ENCODE assay signal across 16 cellular contexts in genomic region chr14:91090733-91091132, GRCh38. TPM values are rescaled to one million over a fixed set of nuclear protein-coding genes. Genes with fewer than 3 reads are reported as not detected.
DNase-seq lines count a peak whose midpoint lies in the region; ATAC-seq and TF ChIP-seq lines count a peak whose summit lies in the region.
"Had no signal": no experiment of that assay in that cellular context is flagged by ENCODE, and none has a peak within 500 bp of the region (broad histone marks: within the 10 kb centered on the region; RNA-seq: fewer than 3 reads in every experiment).

No MANE protein-coding gene starts in this region.

- H4K8ac ChIP-seq in IMR-90 (ENCODE audit: low read depth in 2 of 2, low read length in 2 of 2), result no peak overlapping the region

- H3K27me3 ChIP-seq in IMR-90 (ENCODE audit: control insufficient read depth, insufficient read depth, low read length) (peaks cover 19% of the 10 kb centered on the region), colonic mucosa (no peaks in the 10 kb centered on the region), transverse colon (no peaks in the 10 kb centered on the region), HAP-1 (ENCODE audit: low read depth) (peaks cover 2% of the 10 kb centered on the region; the same call in 1 of the 2 replicates)
- H3K27me3 ChIP-seq: BLaER1 had no signal

- CTCF ChIA-PET in IMR-90 (lab: Yijun Ruan, JAX) (no interaction called here), RWPE1 (lab: Yijun Ruan, JAX) (no interaction called here)

- no peak overlapping the region for H4K91ac ChIP-seq in IMR-90 (ENCODE audit: insufficient read depth, low read depth, low read length)

- H3K36me3 ChIP-seq in IMR-90 (ENCODE audit: control insufficient read depth, insufficient read depth, low read length) (no peaks in the 10 kb centered on the region), colonic mucosa (no peaks in the 10 kb centered on the region), transverse colon (no peaks in the 10 kb centered on the region), HAP-1 (replicated peaks) (no peaks in the 10 kb centered on the region)
- H3K36me3 ChIP-seq: BLaER1 had no signal

- H2AFZ ChIP-seq in IMR-90 (replicated peaks; ENCODE audit: low read length, poor library complexity), result peak overlapping the region; percentile 32
- H2AFZ ChIP-seq: GM23338 had no signal

- no peak overlapping the region for H3K14ac ChIP-seq in IMR-90 (replicated peaks; ENCODE audit: low read depth, low read length)

- no peak overlapping the region for H3K18ac ChIP-seq in IMR-90 (ENCODE audit: low read depth, low read length)

- H2BK5ac ChIP-seq in IMR-90 (ENCODE audit: low read depth, low read length, poor library complexity, severe bottlenecking), result no peak overlapping the region

- WGBS in IMR-90 (ENCODE audit: extremely low coverage in 2 of 2, insufficient read length in 1 of 2), 2 experiments, result no CpG with 5 or more reads among the region's 1 CpG
- WGBS in transverse colon (ENCODE audit: low coverage in 1 of 2), 2 donors, result 50% methylated on average over 1 of the region's 1 CpG; no CpG with 5 or more reads in 1 of the 2 donors

- H3K56ac ChIP-seq in IMR-90 (ENCODE audit: extremely low read depth, insufficient read depth, low read length), result no peak overlapping the region

- H3K23ac ChIP-seq in IMR-90 (ENCODE audit: low read depth, low read length), result no peak overlapping the region

- no peak overlapping the region for H3K4me2 ChIP-seq in IMR-90 (ENCODE audit: low read depth, low read length)
- H3K4me2 ChIP-seq: BLaER1, GM23338 had no signal

- no peaks in the 10 kb centered on the region for H3K9me1 ChIP-seq in IMR-90 (ENCODE audit: insufficient read depth, low read length)

- DNase-seq in IMR-90 (no peak), colonic mucosa (peak; percentile 81), mucosa of gallbladder (ENCODE audit: low spot score) (peak; percentile 20), transverse colon (peak; percentile 57), HAP-1 (ENCODE audit: low spot score in 2 of 2) (no peak), RWPE1 (ENCODE audit: low spot score) (no peak)
- DNase-seq: 8988T; AML-193; CD8-positive, alpha-beta memory T cell; DMS53; H9 had no signal

- no peak for ATAC-seq in IMR-90 (ENCODE audit: low read depth)
- no peak for ATAC-seq in HG02885 (IDR thresholded peaks at IDR 0.05; ENCODE audit: poor library complexity, unreplicated experiment)
- ATAC-seq: GM23338, K562 had no signal

- in situ Hi-C loops in IMR-90 (cut with MboI; ENCODE audit: low sequenced_read_pairs), result no loop called here
- in situ Hi-C loops in transverse colon (cut with MboI; ENCODE audit: low pct_ligation_motif_present in 1 of 4, low pct_unique_long_range_greater_than_20kb in 1 of 4, low sequenced_read_pairs in 3 of 4), result no loop called here
- in situ Hi-C loops in HAP-1 (cut with MboI; ENCODE audit: low sequenced_read_pairs), result no loop called here

- H3K9ac ChIP-seq in IMR-90 (ENCODE audit: low read depth, low read length) (no peak overlapping the region), colonic mucosa (ENCODE audit: low read depth in 2 of 2, low read length in 2 of 2) (peak overlapping the region in 1 of 2 donors; percentile 54)
- H3K9ac ChIP-seq: BLaER1 had no signal

- no peak overlapping the region for H3K4me3 ChIP-seq in IMR-90 (ENCODE audit: insufficient read depth, low read depth, low read length)
- no peak overlapping the region for H3K4me3 ChIP-seq in colonic mucosa
- no peak overlapping the region for H3K4me3 ChIP-seq in transverse colon
- H3K4me3 ChIP-seq in HAP-1, result no peak overlapping the region
- H3K4me3 ChIP-seq: BLaER1, GM23338, K562 had no signal

- H2BK20ac ChIP-seq in IMR-90 (ENCODE audit: low read depth, low read length), result no peak overlapping the region

- TF ChIP-seq CTCF in IMR-90 (conservative IDR thresholded peaks at IDR 0.05; ENCODE audit: low read depth, low read length) (no peak), colonic mucosa (IDR thresholded peaks at IDR 0.05) (no peak), transverse colon (IDR thresholded peaks at IDR 0.05) (no peak), RWPE1 (conservative IDR thresholded peaks at IDR 0.05; ENCODE audit: low read depth) (no peak)

- H4K5ac ChIP-seq in IMR-90 (ENCODE audit: low read depth, low read length), result no peak overlapping the region

- no peak for TF ChIP-seq RAD21 in IMR-90 (IDR thresholded peaks at IDR 0.05; ENCODE audit: low read length)

- intact Hi-C loops in IMR-90 (cut with micrococcal nuclease) (no loop called here), colonic mucosa (cut with DNase I) (no loop called here), transverse colon (cut with DNase I; ENCODE audit: low total_unique reads) (no loop called here)

- TF ChIP-seq EP300 in transverse colon (IDR thresholded peaks at IDR 0.05; ENCODE audit: low read depth), result no peak

- POLR2A ChIA-PET in IMR-90 (lab: Charles Lee; ENCODE audit: unreplicated experiment), result no interaction called here
- POLR2A ChIA-PET in RWPE1 (lab: Yijun Ruan, JAX; ENCODE audit: low non-redundant PET), result no interaction called here

- H2AK5ac ChIP-seq in IMR-90 (ENCODE audit: low read depth, low read length), result no peak overlapping the region

- H3K9me3 ChIP-seq in IMR-90 (ENCODE audit: control insufficient read depth, insufficient read depth, low read length) (no peaks in the 10 kb centered on the region), colonic mucosa (no peaks in the 10 kb centered on the region), transverse colon (no peaks in the 10 kb centered on the region), HAP-1 (no peaks in the 10 kb centered on the region)
- H3K9me3 ChIP-seq: BLaER1 had no signal

- no peak overlapping the region for H2BK15ac ChIP-seq in IMR-90 (ENCODE audit: low read depth, low read length)

- H3K27ac ChIP-seq in IMR-90 (ENCODE audit: insufficient read depth, low read length) (no peak overlapping the region), colonic mucosa (peak overlapping the region; percentile 77), transverse colon (peak overlapping the region; percentile 71 to 86 (median 74)), RWPE1 (no peak overlapping the region)
- H3K27ac ChIP-seq: BLaER1, HL-60 had no signal

- H2BK120ac ChIP-seq in IMR-90 (ENCODE audit: low read depth, low read length), result no peak overlapping the region

- dilution Hi-C loops in IMR-90 (cut with HindIII; ENCODE audit: low sequenced_read_pairs, unreplicated experiment), result no loop called here

- no peaks in the 10 kb centered on the region for H3K79me1 ChIP-seq in IMR-90 (ENCODE audit: low read depth in 1 of 2, low read length in 2 of 2)

- no peak for TF ChIP-seq POLR2A in IMR-90 (IDR thresholded peaks at IDR 0.05; ENCODE audit: low read depth, low read length)
- TF ChIP-seq POLR2A in transverse colon (IDR thresholded peaks at IDR 0.05), result no peak

- no TSS peak for BruUV-seq in IMR-90 (replicated peaks; lab: Mats Ljungman, UMichigan)

- H2AK9ac ChIP-seq in IMR-90 (replicated peaks; ENCODE audit: low read depth, low read length, poor library complexity), result no peak overlapping the region

- no peak overlapping the region for H3K4ac ChIP-seq in IMR-90 (ENCODE audit: low read depth, low read length)

- H3K4me1 ChIP-seq in IMR-90 (ENCODE audit: control insufficient read depth, insufficient read depth, low read length) (no peaks in the 10 kb centered on the region), colonic mucosa (peaks cover 8% of the 10 kb centered on the region), transverse colon (peaks cover 12 to 47% (median 36%) of the 10 kb centered on the region in 4 donors), HAP-1 (no peaks in the 10 kb centered on the region)
- H3K4me1 ChIP-seq: BLaER1 had no signal

- H4K20me1 ChIP-seq in IMR-90 (ENCODE audit: insufficient read depth, low read length), result no peaks in the 10 kb centered on the region; the same call in 1 of the 2 replicates
- H4K20me1 ChIP-seq: BLaER1 had no signal

TF ChIP-seq in IMR-90, 13 proteins besides CTCF, POLR2A, EP300 and RAD21 (continues in another document):
- TF ChIP-seq FOS (IDR thresholded peaks at IDR 0.05; ENCODE audit: low read depth, low read length) (no peak), SMC3 (IDR thresholded peaks at IDR 0.05; ENCODE audit: low read depth, low read length) (no peak), CHD1 (IDR thresholded peaks at IDR 0.05; ENCODE audit: low read depth, low read length) (no peak), MAFK (IDR thresholded peaks at IDR 0.05; ENCODE audit: low read depth, low read length) (no peak), RCOR1 (IDR thresholded peaks at IDR 0.05; ENCODE audit: insufficient replicate concordance, low read length) (no peak), USF2 (IDR thresholded peaks at IDR 0.05; ENCODE audit: low read depth, low read length) (no peak), MAZ (IDR thresholded peaks at IDR 0.05; ENCODE audit: borderline replicate concordance, low read depth, low read length) (no peak)

RNA-seq across cellular contexts. Expression of gene DGLUCY, which starts 23.1 kb away (rescaled TPM):
- total RNA-seq in IMR-90 (2012; rRNA removed) (8.6 and 13.3 TPM in 2 replicates), colonic mucosa (100 to 1,000 TPM in 1 of 2 donors, 10 to 100 TPM in 1; 67.3 to 105 TPM), mucosa of gallbladder (97.6 TPM), transverse colon (100 to 1,000 TPM in 2 of 4 donors, 10 to 100 TPM in 2; 62.1 to 229 (median 102) TPM)
- 7.5 and 8.5 TPM in 2 replicates for polyA plus RNA-seq in IMR-90 (2012; rRNA removed)
- 3.9 and 6.8 TPM in 2 replicates for polyA plus RNA-seq in IMR-90 (2012; cell fraction: cytosol; rRNA removed)
- polyA plus RNA-seq in IMR-90 (2012; cell fraction: nucleus; rRNA removed; ENCODE audit: low replicate concordance), result 13.4 and 17.4 TPM in 2 replicates

RNA-seq across cellular contexts. Expression of gene RPS6KA5, which starts 30.3 kb away (rescaled TPM):
- total RNA-seq in IMR-90 (2012; rRNA removed) (0.28 and 0.36 TPM in 2 replicates), colonic mucosa (10 to 100 TPM; 15.2 to 19.2 TPM), mucosa of gallbladder (7.1 TPM), transverse colon (10 to 100 TPM in 3 of 4 donors, 1 to 10 TPM in 1; 7.5 to 32.8 (median 28.0) TPM)
- 0.30 and 0.36 TPM in 2 replicates for polyA plus RNA-seq in IMR-90 (2012; rRNA removed)
- polyA plus RNA-seq in IMR-90 (2012; cell fraction: cytosol; rRNA removed), result 0.06 and 0.12 TPM in 2 replicates
- 0.05 and 0.48 TPM in 2 replicates for polyA plus RNA-seq in IMR-90 (2012; cell fraction: nucleus; rRNA removed; ENCODE audit: low replicate concordance)

Comparison
In these comparisons a context has a peak if more than half of its experiments do, and no peak if none do; other contexts are left out.
1. DNase-seq: peak in colonic mucosa (single experiment), mucosa of gallbladder (single experiment) and transverse colon (single experiment); none in IMR-90 (single experiment), HAP-1 (0 of 2) and RWPE1 (single experiment).
2. H3K27ac ChIP-seq: peak in colonic mucosa (single experiment) and transverse colon (4 of 4); none in IMR-90 (single experiment) and RWPE1 (single experiment).